ENCODE assay signal across 8 cellular contexts in genomic region chr15:75577401-75578205, GRCh38. TPM values are rescaled to one million over a fixed set of nuclear protein-coding genes. Genes with fewer than 3 reads are reported as not detected.
A peak's percentile ranks its signal among the peaks of the same experiment; 100 is the strongest.
DNase-seq lines count a peak whose midpoint lies in the region; ATAC-seq, FAIRE-seq and TF ChIP-seq lines count a peak whose summit lies in the region.

No MANE protein-coding gene starts in this region.

- peak overlapping the region; percentile 75 to 95 (median 87) for H3K4me2 ChIP-seq in BLaER1 treated with 17β-estradiol and CSF1 and Interleukin-3, amounts not matched to agents 10 nM and 100 nM

- H3K36me3 Mint-ChIP-seq in activated CD8-positive, alpha-beta T cell treated with anti-CD3 and anti-CD28 coated beads, Interleukin-2, amount 10 ng/mL, durations not matched to agents 7 days and 5 days (ENCODE audit: low read depth): peaks cover 23% of the 10 kb centered on the region

- no peak for TF ChIP-seq EP300 in gastroesophageal sphincter (IDR thresholded peaks at IDR 0.05)

- H3K27me3 ChIP-seq in BLaER1 treated with 17β-estradiol and CSF1 and Interleukin-3, amounts not matched to agents 10 nM and 100 nM: no peaks in the 10 kb centered on the region
- H3K27me3 ChIP-seq in gastroesophageal sphincter (no peaks in the 10 kb centered on the region), prostate gland (replicated peaks; ENCODE audit: insufficient read depth) (no peaks in the 10 kb centered on the region)

- H3K27me3 Mint-ChIP-seq in activated CD8-positive, alpha-beta T cell treated with anti-CD3 and anti-CD28 coated beads, Interleukin-2, amount 10 ng/mL, durations not matched to agents 7 days and 5 days (ENCODE audit: low read depth): no peaks in the 10 kb centered on the region

- peak overlapping the region; percentile 92 for H3K4me3 Mint-ChIP-seq in activated CD8-positive, alpha-beta T cell treated with anti-CD3 and anti-CD28 coated beads, Interleukin-2, amount 10 ng/mL, durations not matched to agents 7 days and 5 days

- no peaks in the 10 kb centered on the region for H3K9me3 Mint-ChIP-seq in activated CD8-positive, alpha-beta T cell treated with anti-CD3 and anti-CD28 coated beads, Interleukin-2, amount 10 ng/mL, durations not matched to agents 7 days and 5 days (ENCODE audit: insufficient read depth)

- ATAC-seq in activated CD8-positive, alpha-beta T cell treated with anti-CD3 and anti-CD28 coated beads, Interleukin-2, amount 10 ng/mL, durations not matched to agents 7 days and 5 days: no peak
- ATAC-seq in gastroesophageal sphincter (no peak), GM19395 (IDR thresholded peaks at IDR 0.05; ENCODE audit: unreplicated experiment) (no peak), HG02884 (IDR thresholded peaks at IDR 0.05; ENCODE audit: unreplicated experiment) (no peak), GM18517 (IDR thresholded peaks at IDR 0.05; ENCODE audit: unreplicated experiment) (no peak)

- H3K27ac ChIP-seq in BLaER1 treated with 17β-estradiol and CSF1 and Interleukin-3, amounts not matched to agents 10 nM and 100 nM: peak overlapping the region; percentile 93 to 98 (median 97)
- H3K27ac ChIP-seq in gastroesophageal sphincter (peak overlapping the region; percentile 64 to 93 (median 93)), prostate gland (peak overlapping the region; percentile 84 to 92)

- peak overlapping the region; percentile 76 to 100 (median 98) for H3K4me3 ChIP-seq in BLaER1 treated with 17β-estradiol and CSF1 and Interleukin-3, amounts not matched to agents 10 nM and 100 nM
- H3K4me3 ChIP-seq in gastroesophageal sphincter (peak overlapping the region; percentile 71 to 97), prostate gland (peak overlapping the region; percentile 91 to 94)

- H3K27ac Mint-ChIP-seq in activated CD8-positive, alpha-beta T cell treated with anti-CD3 and anti-CD28 coated beads, Interleukin-2, amount 10 ng/mL, durations not matched to agents 7 days and 5 days: peak overlapping the region; percentile 82

- POLR2A ChIA-PET in activated CD8-positive, alpha-beta T cell treated with anti-CD3 and anti-CD28 coated beads, Interleukin-2, amount 10 ng/mL, durations not matched to agents 7 days and 5 days (lab: Charles Lee): interaction anchor here (0.5 to 2.7 kb wide), 8 partner anchors 29 to 146 kb away, joined by 3 to 30 read pairs (median 8); partner anchors contain the start of genes IMP3, SIN3A and SNUPN

- intact Hi-C loops in prostate gland (cut with DNase I): loop anchor here (1.0 to 5.0 kb wide), 4 partner anchors 50 to 209 kb away; partner anchors contain the start of genes MAN2C1, SIN3A and SNX33

- peak overlapping the region; percentile 96 to 99 (median 97) for H3K9ac ChIP-seq in BLaER1 treated with 17β-estradiol and CSF1 and Interleukin-3, amounts not matched to agents 10 nM and 100 nM

- peaks cover 38 to 59% (median 49%) of the 10 kb centered on the region in 11 experiments for H4K20me1 ChIP-seq in BLaER1 treated with 17β-estradiol and CSF1 and Interleukin-3, amounts not matched to agents 10 nM and 100 nM

- no peak for FAIRE-seq in HTR-8/SVneo (lab: Jason Lieb, UNC)

- TF ChIP-seq CTCF in gastroesophageal sphincter (IDR thresholded peaks at IDR 0.05) (no peak), prostate gland (IDR thresholded peaks at IDR 0.05) (no peak)

- H3K4me1 Mint-ChIP-seq in activated CD8-positive, alpha-beta T cell treated with anti-CD3 and anti-CD28 coated beads, Interleukin-2, amount 10 ng/mL, durations not matched to agents 7 days and 5 days (ENCODE audit: low read depth): peaks cover 31% of the 10 kb centered on the region

- H3K4me1 ChIP-seq in BLaER1 treated with 17β-estradiol and CSF1 and Interleukin-3, amounts not matched to agents 10 nM and 100 nM: peaks cover 31 to 54% (median 46%) of the 10 kb centered on the region in 10 experiments
- H3K4me1 ChIP-seq in gastroesophageal sphincter (peaks cover 0 to 35% (median 14%) of the 10 kb centered on the region in 3 donors), prostate gland (replicated peaks) (no peaks in the 10 kb centered on the region)

- no peak for TF ChIP-seq POLR2A in gastroesophageal sphincter (IDR thresholded peaks at IDR 0.05)
- TF ChIP-seq POLR2A in prostate gland (IDR thresholded peaks at IDR 0.05): no peak

- peak; percentile 24 for DNase-seq in HTR-8/SVneo (ENCODE audit: insufficient read length, low spot score)
- no peak for DNase-seq in activated CD8-positive, alpha-beta T cell treated with anti-CD3 and anti-CD28 coated beads, Interleukin-2, amount 10 ng/mL, durations not matched to agents 7 days and 5 days
- peak; percentile 7 for DNase-seq in prostate gland (ENCODE audit: low spot score)

- 2% methylated on average over 9 to 13 of the region's 13 CpGs for WGBS in gastroesophageal sphincter (ENCODE audit: low coverage in 1 of 2), 2 donors
- WGBS in prostate gland: 2% methylated on average over 13 of the region's 13 CpGs

- CTCF ChIA-PET in activated CD8-positive, alpha-beta T cell treated with anti-CD3 and anti-CD28 coated beads, Interleukin-2, amount 10 ng/mL, durations not matched to agents 7 days and 5 days (lab: Charles Lee): interaction anchor here (1.1 to 2.7 kb wide), 8 partner anchors 11 to 210 kb away, joined by 4 to 30 read pairs (median 12); partner anchors contain the start of genes IMP3, MAN2C1 and SNUPN

- H3K36me3 ChIP-seq in BLaER1 treated with 17β-estradiol and CSF1 and Interleukin-3, amounts not matched to agents 10 nM and 100 nM: peaks cover 0 to 27% (median 17%) of the 10 kb centered on the region in 11 experiments; a peak in 16 of 22 replicates
- H3K36me3 ChIP-seq in gastroesophageal sphincter: no peaks in the 10 kb centered on the region
- H3K36me3 ChIP-seq in prostate gland: no peaks in the 10 kb centered on the region

- no peaks in the 10 kb centered on the region for H3K9me3 ChIP-seq in BLaER1 treated with 17β-estradiol and CSF1 and Interleukin-3, amounts not matched to agents 10 nM and 100 nM (replicated peaks in 1 of 11)
- H3K9me3 ChIP-seq in gastroesophageal sphincter: no peaks in the 10 kb centered on the region
- H3K9me3 ChIP-seq in prostate gland: no peaks in the 10 kb centered on the region

RNA-seq across cellular contexts. Expression of gene PTPN9, which starts 1.5 kb away (rescaled TPM):
- total RNA-seq in activated CD8-positive, alpha-beta T cell treated with anti-CD3 and anti-CD28 coated beads, Interleukin-2, amount 10 ng/mL, durations not matched to agents 7 days and 5 days: 10 to 100 TPM; 46.3 to 48.7 TPM
- total RNA-seq in gastroesophageal sphincter (10 to 100 TPM; 16.3 to 30.6 (median 25.0) TPM), prostate gland (10 to 100 TPM; 19.3 to 22.3 TPM)

RNA-seq across cellular contexts. Expression of gene SNUPN, which starts 47.9 kb away (rescaled TPM):
- total RNA-seq in activated CD8-positive, alpha-beta T cell treated with anti-CD3 and anti-CD28 coated beads, Interleukin-2, amount 10 ng/mL, durations not matched to agents 7 days and 5 days: 10 to 100 TPM; 31.4 to 32.5 TPM
- 10 to 100 TPM; 18.6 to 27.3 (median 21.0) TPM for total RNA-seq in gastroesophageal sphincter
- total RNA-seq in prostate gland: 10 to 100 TPM; 17.7 to 21.6 TPM
